ENCODE assay signal across 35 cellular contexts in genomic region chr16:8631818-8632217, GRCh38. TPM values are rescaled to one million over a fixed set of nuclear protein-coding genes. Genes with fewer than 3 reads are reported as not detected.
DNase-seq lines count a peak whose midpoint lies in the region; ATAC-seq lines count a peak whose summit lies in the region.
"Had no signal": no experiment of that assay in that cellular context is flagged by ENCODE, and none has a peak within 500 bp of the region (broad histone marks: within the 10 kb centered on the region; RNA-seq: fewer than 3 reads in every experiment).

No MANE protein-coding gene starts in this region.

- H3K27me3 ChIP-seq in skeletal muscle tissue (ENCODE audit: control insufficient read depth in 3 of 3, insufficient read depth in 3 of 3, low read length in 3 of 3) (no peaks in the 10 kb centered on the region), SJCRH30 (no peaks in the 10 kb centered on the region)
- H3K27me3 ChIP-seq: Peyer's patch had no signal

- peak overlapping the region; percentile 12 for H3K27ac ChIP-seq in skeletal muscle tissue (ENCODE audit: low read depth, low read length)
- no peak overlapping the region for H3K27ac ChIP-seq in SJCRH30
- H3K27ac ChIP-seq: WERI-Rb-1 had no signal

- H3K36me3 ChIP-seq in skeletal muscle tissue (ENCODE audit: control insufficient read depth in 3 of 3, insufficient read depth in 3 of 3, low read length in 3 of 3), result peaks cover 70 to 85% (median 81%) of the 10 kb centered on the region in 3 donors
- peaks cover 54% of the 10 kb centered on the region for H3K36me3 ChIP-seq in SJCRH30

- H3K4me1 Mint-ChIP-seq in activated naive CD4-positive, alpha-beta T cell treated with anti-CD3 and anti-CD28 coated beads, Interleukin-2, amount 10 ng/mL, durations not matched to agents 7 days and 5 days, result peaks cover 3% of the 10 kb centered on the region
- H3K4me1 Mint-ChIP-seq in memory B cell, result peaks cover 13% of the 10 kb centered on the region

- DNase-seq in activated naive CD4-positive, alpha-beta T cell treated with anti-CD3 and anti-CD28 coated beads, Interleukin-2, amount 10 ng/mL, durations not matched to agents 7 days and 5 days, result no peak
- DNase-seq in activated naive CD4-positive, alpha-beta T cell treated with anti-CD3 and anti-CD28 coated beads, Interleukin-2, amount 50 U/mL, for 72 hours (ENCODE audit: low spot score in 2 of 2), result no peak
- DNase-seq in memory B cell (ENCODE audit: low spot score in 2 of 2) (no peak), NCI-H774 (lab: John Stamatoyannopoulos, UW) (no peak), SK-N-DZ (ENCODE audit: low spot score) (no peak), SJCRH30 (no peak)
- DNase-seq: 8988T; activated CD4-positive, alpha-beta T cell treated with anti-CD3 and anti-CD28 coated beads for 48 hours; activated effector memory CD4-positive, alpha-beta T cell treated with anti-CD3 and anti-CD28 coated beads, Interleukin-2, amount 50 U/mL, for 16 hours; activated naive CD8-positive, alpha-beta T cell treated with anti-CD3 and anti-CD28 coated beads, Interleukin-2, amount 10 ng/mL, durations not matched to agents 7 days and 5 days; caudate nucleus; CD4-positive, CD25-positive, alpha-beta regulatory T cell; cortex of kidney; glutamatergic neuron; islet precursor cell; left ventricle myocardium superior; midbrain; naive thymus-derived CD8-positive, alpha-beta T cell; NCI-H1048; NCI-H1694; Peyer's patch; SHP77 treated with DMSO at 0.1 percent for 48 hours; stimulated activated CD4-positive, alpha-beta T cell treated with anti-CD3 and anti-CD28 coated beads, Interleukin-1b, Interleukin-23, amount 100 ng/mL, for 48 hours; stimulated activated CD8-positive, alpha-beta memory T cell treated with anti-CD3 and anti-CD28 coated beads, Interleukin-4, amount 100 ng/mL, for 48 hours; WERI-Rb-1 had no signal

- peaks cover 0 to 2% (median 0%) of the 10 kb centered on the region in 3 donors for H3K4me1 ChIP-seq in skeletal muscle tissue (ENCODE audit: control insufficient read depth in 3 of 3, insufficient read depth in 3 of 3, low read length in 3 of 3)
- peaks cover 17% of the 10 kb centered on the region for H3K4me1 ChIP-seq in SJCRH30
- H3K4me1 ChIP-seq: Peyer's patch had no signal

- H3K27ac Mint-ChIP-seq in activated naive CD4-positive, alpha-beta T cell treated with anti-CD3 and anti-CD28 coated beads, Interleukin-2, amount 10 ng/mL, durations not matched to agents 7 days and 5 days, result peak overlapping the region; percentile 12
- no peak overlapping the region for H3K27ac Mint-ChIP-seq in activated naive CD4-positive, alpha-beta T cell treated with anti-CD3 and anti-CD28 coated beads, Interleukin-2, amount 50 U/mL, for 72 hours
- H3K27ac Mint-ChIP-seq in memory B cell, result peak overlapping the region; percentile 45
- H3K27ac Mint-ChIP-seq: activated naive CD8-positive, alpha-beta T cell treated with anti-CD3 and anti-CD28 coated beads, Interleukin-2, amount 10 ng/mL, durations not matched to agents 7 days and 5 days; CD4-positive, CD25-positive, alpha-beta regulatory T cell; GM23338; type B pancreatic cell had no signal

- ATAC-seq in activated naive CD4-positive, alpha-beta T cell treated with anti-CD3 and anti-CD28 coated beads, Interleukin-2, amount 50 U/mL, for 72 hours, result no peak
- no peak for ATAC-seq in memory B cell (ENCODE audit: low read depth)
- ATAC-seq in HG02870 (IDR thresholded peaks at IDR 0.05; ENCODE audit: unreplicated experiment), result no peak
- ATAC-seq: GM23338; K562; naive thymus-derived CD8-positive, alpha-beta T cell had no signal

- H3K9me3 Mint-ChIP-seq in activated naive CD4-positive, alpha-beta T cell treated with anti-CD3 and anti-CD28 coated beads, Interleukin-2, amount 10 ng/mL, durations not matched to agents 7 days and 5 days, result no peaks in the 10 kb centered on the region
- no peaks in the 10 kb centered on the region for H3K9me3 Mint-ChIP-seq in activated naive CD4-positive, alpha-beta T cell treated with anti-CD3 and anti-CD28 coated beads, Interleukin-2, amount 50 U/mL, for 72 hours
- H3K9me3 Mint-ChIP-seq in memory B cell, result no peaks in the 10 kb centered on the region
- H3K9me3 Mint-ChIP-seq: activated naive CD8-positive, alpha-beta T cell treated with anti-CD3 and anti-CD28 coated beads, Interleukin-2, amount 10 ng/mL, durations not matched to agents 7 days and 5 days; CD4-positive, CD25-positive, alpha-beta regulatory T cell; GM23338; naive thymus-derived CD8-positive, alpha-beta T cell; type B pancreatic cell had no signal

- CTCF ChIA-PET in activated naive CD4-positive, alpha-beta T cell treated with anti-CD3 and anti-CD28 coated beads, Interleukin-2, amount 10 ng/mL, durations not matched to agents 7 days and 5 days (lab: Charles Lee), result no interaction called here

- no peak overlapping the region for H3K9ac ChIP-seq in skeletal muscle tissue (ENCODE audit: low read depth in 1 of 3, low read length in 3 of 3)

- no peaks in the 10 kb centered on the region for H3K27me3 Mint-ChIP-seq in activated naive CD4-positive, alpha-beta T cell treated with anti-CD3 and anti-CD28 coated beads, Interleukin-2, amount 10 ng/mL, durations not matched to agents 7 days and 5 days
- H3K27me3 Mint-ChIP-seq in memory B cell, result no peaks in the 10 kb centered on the region
- H3K27me3 Mint-ChIP-seq: activated naive CD8-positive, alpha-beta T cell treated with anti-CD3 and anti-CD28 coated beads, Interleukin-2, amount 10 ng/mL, durations not matched to agents 7 days and 5 days; CD4-positive, CD25-positive, alpha-beta regulatory T cell; naive thymus-derived CD8-positive, alpha-beta T cell; type B pancreatic cell had no signal

- peaks cover 43% of the 10 kb centered on the region for H3K36me3 Mint-ChIP-seq in activated naive CD4-positive, alpha-beta T cell treated with anti-CD3 and anti-CD28 coated beads, Interleukin-2, amount 10 ng/mL, durations not matched to agents 7 days and 5 days
- H3K36me3 Mint-ChIP-seq in activated naive CD4-positive, alpha-beta T cell treated with anti-CD3 and anti-CD28 coated beads, Interleukin-2, amount 50 U/mL, for 72 hours, result peaks cover 0 to 13% of the 10 kb centered on the region in 2 donors
- H3K36me3 Mint-ChIP-seq in memory B cell, result peaks cover 34% of the 10 kb centered on the region

- H3K4me3 ChIP-seq in skeletal muscle tissue (ENCODE audit: low read length in 3 of 3) (no peak overlapping the region), SJCRH30 (no peak overlapping the region)
- H3K4me3 ChIP-seq: GM23338, K562, Peyer's patch, smooth muscle cell had no signal

- H3K9me3 ChIP-seq in skeletal muscle tissue (ENCODE audit: control insufficient read depth in 3 of 3, low read length in 3 of 3) (no peaks in the 10 kb centered on the region), SJCRH30 (replicated peaks) (no peaks in the 10 kb centered on the region)
- H3K9me3 ChIP-seq: Peyer's patch had no signal

- H3K4me3 Mint-ChIP-seq in activated naive CD4-positive, alpha-beta T cell treated with anti-CD3 and anti-CD28 coated beads, Interleukin-2, amount 10 ng/mL, durations not matched to agents 7 days and 5 days, result no peak overlapping the region
- H3K4me3 Mint-ChIP-seq in memory B cell, result no peak overlapping the region
- H3K4me3 Mint-ChIP-seq: activated naive CD8-positive, alpha-beta T cell treated with anti-CD3 and anti-CD28 coated beads, Interleukin-2, amount 10 ng/mL, durations not matched to agents 7 days and 5 days; CD4-positive, CD25-positive, alpha-beta regulatory T cell; GM23338; naive thymus-derived CD8-positive, alpha-beta T cell; type B pancreatic cell had no signal

RNA-seq across cellular contexts. Expression of gene METTL22, which starts 10.3 kb away (rescaled TPM):
- total RNA-seq in activated naive CD4-positive, alpha-beta T cell treated with anti-CD3 and anti-CD28 coated beads, Interleukin-2, amount 50 U/mL, for 72 hours, result 10 to 100 TPM; 38.9 to 50.7 TPM
- 12.0 TPM for total RNA-seq in skeletal muscle tissue
- 23.9 and 309 TPM in 2 replicates for polyA plus RNA-seq in SK-N-DZ (2014; cell fraction: cytosol; rRNA removed)
- polyA plus RNA-seq in SK-N-DZ (2014; cell fraction: nucleus; rRNA removed), result 56.3 and 63.4 TPM in 2 replicates
- 11.3 and 15.2 TPM in 2 replicates for total RNA-seq in SJCRH30 (2014; rRNA removed; shearing (Covaris generic))

RNA-seq across cellular contexts. Expression of gene TMEM114, which starts 41.5 kb away (rescaled TPM):
- not detected for total RNA-seq in activated naive CD4-positive, alpha-beta T cell treated with anti-CD3 and anti-CD28 coated beads, Interleukin-2, amount 50 U/mL, for 72 hours
- total RNA-seq in skeletal muscle tissue, result not detected
- not detected in 2 replicates for polyA plus RNA-seq in SK-N-DZ (2014; cell fraction: cytosol; rRNA removed)
- polyA plus RNA-seq in SK-N-DZ (2014; cell fraction: nucleus; rRNA removed), result not detected in 2 replicates
- not detected in 2 replicates for total RNA-seq in SJCRH30 (2014; rRNA removed; shearing (Covaris generic))
- total RNA-seq: activated naive CD8-positive, alpha-beta T cell treated with anti-CD3 and anti-CD28 coated beads, Interleukin-2, amount 10 ng/mL, durations not matched to agents 7 days and 5 days; CD4-positive, CD25-positive, alpha-beta regulatory T cell; fibroblast of villous mesenchyme; HT1080; K562; left ventricle myocardium superior; naive thymus-derived CD8-positive, alpha-beta T cell; omental fat pad; Peyer's patch; smooth muscle cell; subcutaneous adipose tissue had no signal
- polyA plus RNA-seq: CD4-positive, CD25-positive, alpha-beta regulatory T cell; K562; naive thymus-derived CD8-positive, alpha-beta T cell; smooth muscle cell had no signal

RNA-seq across cellular contexts. Expression of gene ABAT, which starts 42.6 kb away (rescaled TPM):
- total RNA-seq in activated naive CD4-positive, alpha-beta T cell treated with anti-CD3 and anti-CD28 coated beads, Interleukin-2, amount 50 U/mL, for 72 hours, result 1 to 10 TPM; 3.5 to 8.7 TPM
- total RNA-seq in skeletal muscle tissue, result 13.6 TPM
- 20.5 and 21.7 TPM in 2 replicates for polyA plus RNA-seq in SK-N-DZ (2014; cell fraction: cytosol; rRNA removed)
- 11.1 and 15.8 TPM in 2 replicates for polyA plus RNA-seq in SK-N-DZ (2014; cell fraction: nucleus; rRNA removed)
- 79.1 and 80.0 TPM in 2 replicates for total RNA-seq in SJCRH30 (2014; rRNA removed; shearing (Covaris generic))
- total RNA-seq: HT1080 had no signal

Comparison
In these comparisons a context has a peak if more than half of its experiments do, and no peak if none do; other contexts are left out.
1. H3K27ac Mint-ChIP-seq: peak in activated naive CD4-positive, alpha-beta T cell treated with anti-CD3 and anti-CD28 coated beads, Interleukin-2, amount 10 ng/mL, durations not matched to agents 7 days and 5 days (single experiment) and memory B cell (single experiment); none in activated naive CD4-positive, alpha-beta T cell treated with anti-CD3 and anti-CD28 coated beads, Interleukin-2, amount 50 U/mL, for 72 hours (0 of 2).